31 cellular contexts compared by ENCODE assay signal in the genomic region with DNA sequence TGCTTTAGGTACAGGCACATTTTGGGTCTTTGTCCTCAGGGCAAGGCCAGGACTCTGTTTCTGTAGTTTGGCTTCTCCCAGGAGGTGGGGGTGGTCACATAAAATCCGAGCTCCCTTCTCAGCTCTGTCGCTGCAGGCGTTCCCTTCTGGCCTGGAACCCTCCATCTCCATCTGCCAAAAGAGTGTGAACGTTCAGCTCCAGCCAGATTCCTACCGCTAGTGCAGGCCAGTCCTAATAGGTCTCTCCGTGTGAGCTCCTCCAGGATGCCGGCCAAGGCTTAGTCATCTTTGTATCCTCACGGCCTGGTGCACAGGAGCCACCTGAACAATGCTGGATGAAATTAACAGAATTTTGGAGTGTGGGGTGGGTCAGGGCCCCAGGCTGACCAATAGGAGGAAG. TPM values are rescaled to one million over a fixed set of nuclear protein-coding genes. Genes with fewer than 3 reads are reported as not detected.
DNase-seq lines count a peak whose midpoint lies in the region; ATAC-seq and TF ChIP-seq lines count a peak whose summit lies in the region.
"Had no signal": no experiment of that assay in that cellular context is flagged by ENCODE, and none has a peak within 500 bp of the region (broad histone marks: within the 10 kb centered on the region; RNA-seq: fewer than 3 reads in every experiment).

No MANE protein-coding gene starts in this region.

- no peak overlapping the region for H2AFZ ChIP-seq in GM23248
- no peak overlapping the region for H2AFZ ChIP-seq in PC-3 (ENCODE audit: low read length)
- H2AFZ ChIP-seq: parathyroid adenoma had no signal

- H4K20me1 ChIP-seq in GM23248 (ENCODE audit: insufficient read depth) (no peaks in the 10 kb centered on the region), PC-3 (ENCODE audit: low read length) (no peaks in the 10 kb centered on the region)

- intact Hi-C loops in PC-3 (cut with micrococcal nuclease) = no loop called here
- intact Hi-C loops in left colon (cut with DNase I, micrococcal nuclease) = no loop called here

- H3K9me3 ChIP-seq in GM23248 (ENCODE audit: low read depth) = no peaks in the 10 kb centered on the region
- H3K9me3 ChIP-seq in PC-3 (ENCODE audit: low read length) = no peaks in the 10 kb centered on the region
- H3K9me3 ChIP-seq: Caco-2, right lobe of liver had no signal

- H3K79me2 ChIP-seq in GM23248 (ENCODE audit: insufficient read depth) = no peaks in the 10 kb centered on the region
- H3K79me2 ChIP-seq in PC-3 (ENCODE audit: low read length) = no peaks in the 10 kb centered on the region
- H3K79me2 ChIP-seq: parathyroid adenoma had no signal

- H3K27ac ChIP-seq in GM23248 (no peak overlapping the region), PC-3 (ENCODE audit: low read length) (no peak overlapping the region)
- H3K27ac ChIP-seq: C4-2B, parathyroid adenoma, right lobe of liver had no signal

- CTCF ChIA-PET in PC-3 (lab: Charles Lee) = no interaction called here

- H3F3A ChIP-seq in GM23248 (ENCODE audit: insufficient read depth) (no peaks in the 10 kb centered on the region), PC-3 (ENCODE audit: low read length, unreplicated experiment) (no peaks in the 10 kb centered on the region)

- H3K36me3 ChIP-seq in GM23248 (ENCODE audit: low read depth) (no peaks in the 10 kb centered on the region), PC-3 (ENCODE audit: low read depth, low read length) (no peaks in the 10 kb centered on the region)
- H3K36me3 ChIP-seq: right lobe of liver had no signal

- WGBS in GM23248 (ENCODE audit: low coverage in 1 of 2, low lambda C conversion rate in 2 of 2, missing lambda C conversion rate in 2 of 2), 2 experiments = 6 to 7% methylated on average over 8 of the region's 8 CpGs

- H3K4me3 ChIP-seq in GM23248 = no peak overlapping the region
- no peak overlapping the region for H3K4me3 ChIP-seq in PC-3 (ENCODE audit: low read length)
- H3K4me3 ChIP-seq: right lobe of liver had no signal

- no peak overlapping the region for H3K4me2 ChIP-seq in GM23248 (ENCODE audit: unreplicated experiment)
- H3K4me2 ChIP-seq in PC-3 (ENCODE audit: low read length) = no peak overlapping the region

- POLR2A ChIA-PET in PC-3 (lab: Charles Lee; ENCODE audit: unreplicated experiment) = no interaction called here

- no peaks in the 10 kb centered on the region for H3K9me2 ChIP-seq in GM23248 (ENCODE audit: insufficient read depth)
- H3K9me2 ChIP-seq in PC-3 (replicated peaks; ENCODE audit: low read length) = no peaks in the 10 kb centered on the region

- no peak for TF ChIP-seq CTCF in PC-3 (conservative IDR thresholded peaks at IDR 0.05; ENCODE audit: low read depth, low read length)

- peak; percentile 22; the same call in 1 of the 2 replicates for ATAC-seq in PC-3
- ATAC-seq in esophagus mucosa = peak; percentile 33
- ATAC-seq in left colon = no peak
- ATAC-seq: activated CD4-positive, alpha-beta T cell treated with anti-CD3 and anti-CD28 coated beads for 36 hours; right lobe of liver; SK-N-SH treated with all-trans-retinoic acid at 6 μM for 48 hours; stimulated activated effector memory CD8-positive, alpha-beta T cell treated with anti-CD3 and anti-CD28 coated beads, Interleukin-12 subunit alpha, Interleukin-12 subunit beta, amount 100 ng/mL, for 72 hours had no signal

- DNase-seq in GM23248 (peak; percentile 17), PC-3 (peak; percentile 30), retina (peak; percentile 32), GDM1 (lab: John Stamatoyannopoulos, UW) (no peak), DMS153 (lab: John Stamatoyannopoulos, UW) (no peak), left colon (no peak)
- DNase-seq: activated CD4-positive, alpha-beta T cell treated with anti-CD3 and anti-CD28 coated beads for 36 hours; activated T-cell treated with anti-CD3 and anti-CD28 coated beads for 4 hours; aorta; Caco-2; dermis blood vessel endothelial cell; EL; islet precursor cell; Karpas-422; NCI-H187; NCI-H748 treated with DMSO at 0.1 percent for 48 hours; right lobe of liver; RPMI8226; stimulated activated CD4-positive, alpha-beta T cell treated with anti-CD3 and anti-CD28 coated beads, Interleukin-12 subunit alpha, Interleukin-12 subunit beta, amount 100 ng/mL, for 4 hours; stimulated activated CD4-positive, alpha-beta T cell treated with anti-CD3 and anti-CD28 coated beads, Interleukin-4, amount 100 ng/mL, for 24 hours had no signal

- in situ Hi-C loops in GM23248 (cut with MboI) = no loop called here

- H3K4me1 ChIP-seq in GM23248 (ENCODE audit: insufficient read depth) (no peaks in the 10 kb centered on the region), PC-3 (ENCODE audit: insufficient read depth, low read length) (no peaks in the 10 kb centered on the region)
- H3K4me1 ChIP-seq: Caco-2, parathyroid adenoma, right lobe of liver had no signal

- H3K9ac ChIP-seq in GM23248 (no peak overlapping the region), PC-3 (ENCODE audit: low read length) (no peak overlapping the region)
- H3K9ac ChIP-seq: parathyroid adenoma had no signal

- BruUV-seq in PC-3 (replicated peaks; lab: Mats Ljungman, UMichigan) = no TSS peak

- H3K27me3 ChIP-seq in GM23248 (replicated peaks; ENCODE audit: insufficient read depth) (peaks cover 12% of the 10 kb centered on the region), PC-3 (ENCODE audit: low read length) (peaks cover 15% of the 10 kb centered on the region)
- H3K27me3 ChIP-seq: right lobe of liver had no signal

RNA-seq across cellular contexts. Expression of gene KCNA10, which starts 19.9 kb away (rescaled TPM):
- not detected in 2 replicates for total RNA-seq in GM23248 (2014; rRNA removed; shearing (Covaris generic))
- polyA plus RNA-seq in GM23248 (2016; fragmentation: Nextera tagmentation; extraction: Ambion mirVana) = not detected in 2 replicates
- not detected in 2 replicates for total RNA-seq in PC-3 (2014; rRNA removed)
- total RNA-seq in esophagus mucosa = not detected
- total RNA-seq in left colon = not detected
- total RNA-seq: activated CD4-positive, alpha-beta T cell treated with anti-CD3 and anti-CD28 coated beads for 36 hours; aorta; Caco-2; dermis blood vessel endothelial cell; glomerular endothelial cell; H1; liver; mononuclear cell; right lobe of liver; subcutaneous adipose tissue; T-helper 2 cell treated with Interferon-gamma antibody and Interleukin-4, amounts not matched to agents 100 ng/mL and 5 ng/mL, for 36 hours had no signal
- polyA plus RNA-seq: aorta, H1, liver had no signal

Comparison
In these comparisons a context has a peak if more than half of its experiments do, and no peak if none do; other contexts are left out.
1. DNase-seq: peak in GM23248 (single experiment), PC-3 (single experiment) and retina (single experiment); none in GDM1 (single experiment), DMS153 (single experiment) and left colon (0 of 2).